ENCODE assay signal across 10 cellular contexts in the genomic region with DNA sequence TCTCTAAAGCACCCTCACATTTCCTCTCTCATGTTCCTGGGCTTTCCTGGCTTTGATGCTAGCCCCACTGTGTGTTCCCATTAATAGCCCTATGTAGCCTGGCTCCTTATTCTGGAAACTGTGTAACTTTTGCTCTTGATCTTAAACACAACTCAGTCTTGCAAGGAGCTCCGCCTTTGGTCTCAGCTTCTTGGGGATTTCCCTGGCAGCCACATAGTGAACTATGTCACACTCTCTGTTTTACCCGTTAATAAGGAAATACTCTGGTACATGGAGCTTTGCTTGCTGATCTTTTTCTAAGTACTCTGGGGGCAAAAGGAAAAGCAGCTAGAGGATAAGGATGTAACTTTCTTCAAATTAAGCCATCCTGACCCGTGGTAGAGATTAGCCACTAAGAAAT.
DNase-seq lines count a peak whose midpoint lies in the region; ATAC-seq and TF ChIP-seq lines count a peak whose summit lies in the region.
"Had no signal": no experiment of that assay in that cellular context is flagged by ENCODE, and none has a peak within 500 bp of the region (broad histone marks: within the 10 kb centered on the region; RNA-seq: fewer than 3 reads in every experiment).

No MANE protein-coding gene starts in this region.

- peaks cover 4% of the 10 kb centered on the region for H3K27me3 Mint-ChIP-seq in CD4-positive, CD25-positive, alpha-beta regulatory T cell
- peaks cover 12% of the 10 kb centered on the region for H3K27me3 Mint-ChIP-seq in activated naive CD8-positive, alpha-beta T cell treated with anti-CD3 and anti-CD28 coated beads, Interleukin-2, amount 10 ng/mL, durations not matched to agents 7 days and 5 days

- peak overlapping the region; percentile 1 to 49 (median 12) for H3K4me3 Mint-ChIP-seq in CD4-positive, CD25-positive, alpha-beta regulatory T cell
- no peak overlapping the region for H3K4me3 Mint-ChIP-seq in activated naive CD8-positive, alpha-beta T cell treated with anti-CD3 and anti-CD28 coated beads, Interleukin-2, amount 10 ng/mL, durations not matched to agents 7 days and 5 days
- H3K4me3 Mint-ChIP-seq: CD14-positive monocyte had no signal

- POLR2A ChIA-PET in activated naive CD8-positive, alpha-beta T cell treated with anti-CD3 and anti-CD28 coated beads, Interleukin-2, amount 10 ng/mL, durations not matched to agents 7 days and 5 days (lab: Charles Lee): no interaction called here

- peak overlapping the region; percentile 21 for H3K4me3 ChIP-seq in CD4-positive, CD25-positive, alpha-beta regulatory T cell (ENCODE audit: low read depth, low read length)
- H3K4me3 ChIP-seq in right atrium auricular region (no peak overlapping the region), body of pancreas (no peak overlapping the region)

- H3K9me3 Mint-ChIP-seq in CD4-positive, CD25-positive, alpha-beta regulatory T cell: peaks cover 0 to 5% (median 0%) of the 10 kb centered on the region in 7 donors
- peaks cover 8% of the 10 kb centered on the region for H3K9me3 Mint-ChIP-seq in activated naive CD8-positive, alpha-beta T cell treated with anti-CD3 and anti-CD28 coated beads, Interleukin-2, amount 10 ng/mL, durations not matched to agents 7 days and 5 days

- intact Hi-C loops in body of pancreas (cut with DNase I): loop anchor here (10.0 kb wide), 1 partner anchor 69 kb away; no protein-coding TSS in a partner anchor

- ATAC-seq in CD4-positive, CD25-positive, alpha-beta regulatory T cell (ENCODE audit: low read depth in 2 of 2): peak; percentile 66 to 77
- ATAC-seq in HG03045 (IDR thresholded peaks at IDR 0.05; ENCODE audit: unreplicated experiment): peak; percentile 82
- ATAC-seq in activated naive CD8-positive, alpha-beta T cell treated with anti-CD3 and anti-CD28 coated beads, Interleukin-2, amount 10 ng/mL, durations not matched to agents 7 days and 5 days (ENCODE audit: low read depth): peak; percentile 47
- ATAC-seq in body of pancreas: no peak

- H3K27ac Mint-ChIP-seq in CD4-positive, CD25-positive, alpha-beta regulatory T cell: peak overlapping the region; percentile 37 to 90 (median 74)
- no peak overlapping the region for H3K27ac Mint-ChIP-seq in activated naive CD8-positive, alpha-beta T cell treated with anti-CD3 and anti-CD28 coated beads, Interleukin-2, amount 10 ng/mL, durations not matched to agents 7 days and 5 days
- H3K27ac Mint-ChIP-seq: CD14-positive monocyte had no signal

- peak in 2 of 3 donors; percentile 29 to 62 for DNase-seq in CD4-positive, CD25-positive, alpha-beta regulatory T cell
- DNase-seq in GM19240 (ENCODE audit: insufficient read length, low spot score): peak; percentile 11
- no peak for DNase-seq in activated naive CD8-positive, alpha-beta T cell treated with anti-CD3 and anti-CD28 coated beads, Interleukin-2, amount 10 ng/mL, durations not matched to agents 7 days and 5 days
- DNase-seq in AG08395 (ENCODE audit: low spot score): no peak
- no peak for DNase-seq in right atrium auricular region (ENCODE audit: low spot score)
- no peak for DNase-seq in activated CD8-positive, alpha-beta memory T cell treated with anti-CD3 and anti-CD28 coated beads, Interleukin-2, amount 50 U/mL, for 4 hours
- no peak for DNase-seq in body of pancreas
- DNase-seq: NCI-H1105 had no signal

- H3K9me3 ChIP-seq in CD4-positive, CD25-positive, alpha-beta regulatory T cell (ENCODE audit: control insufficient read depth in 2 of 2, low read length in 2 of 2): peaks cover 0 to 12% of the 10 kb centered on the region in 2 experiments
- H3K9me3 ChIP-seq in right atrium auricular region (peaks cover 0 to 11% of the 10 kb centered on the region in 2 donors), body of pancreas (peaks cover 0 to 4% (median 0%) of the 10 kb centered on the region in 3 donors)

- H3K27me3 ChIP-seq in CD4-positive, CD25-positive, alpha-beta regulatory T cell (ENCODE audit: control insufficient read depth, insufficient read depth, low read length): no peaks in the 10 kb centered on the region
- H3K27me3 ChIP-seq in right atrium auricular region (no peaks in the 10 kb centered on the region), body of pancreas (no peaks in the 10 kb centered on the region)

- H3K4me1 ChIP-seq in CD4-positive, CD25-positive, alpha-beta regulatory T cell (ENCODE audit: control insufficient read depth, insufficient read depth, low read length, poor library complexity, severe bottlenecking): peaks cover 23% of the 10 kb centered on the region
- H3K4me1 ChIP-seq in right atrium auricular region (peaks cover 0 to 21% of the 10 kb centered on the region in 2 donors), body of pancreas (peaks cover 6% of the 10 kb centered on the region)

- no peaks in the 10 kb centered on the region for H3K36me3 Mint-ChIP-seq in CD4-positive, CD25-positive, alpha-beta regulatory T cell
- no peaks in the 10 kb centered on the region for H3K36me3 Mint-ChIP-seq in activated naive CD8-positive, alpha-beta T cell treated with anti-CD3 and anti-CD28 coated beads, Interleukin-2, amount 10 ng/mL, durations not matched to agents 7 days and 5 days
- H3K36me3 Mint-ChIP-seq: CD14-positive monocyte had no signal

- no peak for TF ChIP-seq POLR2A in body of pancreas (IDR thresholded peaks at IDR 0.05)

- peak overlapping the region; percentile 60 for H3K27ac ChIP-seq in CD4-positive, CD25-positive, alpha-beta regulatory T cell (ENCODE audit: insufficient read depth, low read length, poor library complexity, severe bottlenecking)
- H3K27ac ChIP-seq in right atrium auricular region (no peak overlapping the region), body of pancreas (no peak overlapping the region)

- 72 to 74% methylated on average over 3 of the region's 3 CpGs for WGBS in body of pancreas, 2 donors

- H3K4me1 Mint-ChIP-seq in CD4-positive, CD25-positive, alpha-beta regulatory T cell: peaks cover 7 to 40% (median 19%) of the 10 kb centered on the region in 4 donors
- H3K4me1 Mint-ChIP-seq in activated naive CD8-positive, alpha-beta T cell treated with anti-CD3 and anti-CD28 coated beads, Interleukin-2, amount 10 ng/mL, durations not matched to agents 7 days and 5 days: peaks cover 7% of the 10 kb centered on the region
- H3K4me1 Mint-ChIP-seq: CD14-positive monocyte had no signal

- no peaks in the 10 kb centered on the region for H3K36me3 ChIP-seq in CD4-positive, CD25-positive, alpha-beta regulatory T cell (ENCODE audit: control insufficient read depth, insufficient read depth, low read length)
- H3K36me3 ChIP-seq in right atrium auricular region: no peaks in the 10 kb centered on the region
- no peaks in the 10 kb centered on the region for H3K36me3 ChIP-seq in body of pancreas (replicated peaks in 1 of 2; ENCODE audit: insufficient read depth in 1 of 2, low read depth in 2 of 2)

- TF ChIP-seq CTCF in right atrium auricular region (IDR thresholded peaks at IDR 0.05) (no peak), body of pancreas (IDR thresholded peaks at IDR 0.05) (no peak)

Comparison
In these comparisons a context has a peak if more than half of its experiments do, and no peak if none do; other contexts are left out.
1. DNase-seq: peak in CD4-positive, CD25-positive, alpha-beta regulatory T cell (2 of 3) and GM19240 (single experiment); none in activated naive CD8-positive, alpha-beta T cell treated with anti-CD3 and anti-CD28 coated beads, Interleukin-2, amount 10 ng/mL, durations not matched to agents 7 days and 5 days (single experiment), AG08395 (single experiment), right atrium auricular region (single experiment), activated CD8-positive, alpha-beta memory T cell treated with anti-CD3 and anti-CD28 coated beads, Interleukin-2, amount 50 U/mL, for 4 hours (single experiment) and body of pancreas (0 of 4).